1 cellular context compared by ENCODE assay signal in the genomic region with DNA sequence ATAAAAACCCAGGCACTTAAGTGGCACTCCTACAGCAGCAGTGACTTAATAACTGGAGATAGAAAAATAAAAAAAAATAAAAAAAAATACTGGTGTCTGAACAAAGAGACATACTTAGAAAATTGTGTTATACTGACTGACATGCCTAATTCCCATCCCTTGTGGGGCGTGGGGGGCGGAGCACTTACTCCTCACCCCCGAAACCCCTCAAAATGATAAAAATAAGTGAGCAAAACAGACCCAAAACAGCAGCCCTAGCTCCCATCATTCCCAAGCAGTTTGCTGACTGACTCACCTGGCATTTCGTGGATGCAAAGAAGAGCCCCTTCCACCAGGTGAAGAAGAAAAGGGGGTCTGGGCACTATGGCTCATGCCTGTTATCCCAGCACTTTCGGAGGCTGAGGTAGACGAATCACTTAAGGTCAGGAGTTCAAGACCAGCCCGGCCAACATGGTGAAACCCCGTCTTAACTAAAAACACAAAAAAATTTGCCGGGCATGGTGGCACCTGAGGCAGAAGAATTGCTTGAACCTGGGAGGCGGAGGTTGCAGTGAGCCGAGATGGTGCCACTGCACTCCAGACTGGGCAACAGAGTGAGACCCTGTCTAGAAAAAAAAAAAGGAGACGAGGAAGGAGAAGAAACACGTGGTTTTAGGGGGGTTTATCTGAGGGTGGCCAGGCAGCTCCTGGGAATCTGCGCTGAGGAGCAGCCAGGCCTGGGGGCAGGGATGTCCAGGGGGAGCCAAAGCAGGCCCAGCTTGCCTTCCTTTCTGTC.
A peak's percentile ranks its signal among the peaks of the same experiment; 100 is the strongest.
TF ChIP-seq lines count a peak whose summit lies in the region.

No MANE protein-coding gene starts in this region.

TF ChIP-seq in HepG2, 621 proteins besides CTCF, POLR2A, EP300 and RAD21:
- TF ChIP-seq, protein P1, sequence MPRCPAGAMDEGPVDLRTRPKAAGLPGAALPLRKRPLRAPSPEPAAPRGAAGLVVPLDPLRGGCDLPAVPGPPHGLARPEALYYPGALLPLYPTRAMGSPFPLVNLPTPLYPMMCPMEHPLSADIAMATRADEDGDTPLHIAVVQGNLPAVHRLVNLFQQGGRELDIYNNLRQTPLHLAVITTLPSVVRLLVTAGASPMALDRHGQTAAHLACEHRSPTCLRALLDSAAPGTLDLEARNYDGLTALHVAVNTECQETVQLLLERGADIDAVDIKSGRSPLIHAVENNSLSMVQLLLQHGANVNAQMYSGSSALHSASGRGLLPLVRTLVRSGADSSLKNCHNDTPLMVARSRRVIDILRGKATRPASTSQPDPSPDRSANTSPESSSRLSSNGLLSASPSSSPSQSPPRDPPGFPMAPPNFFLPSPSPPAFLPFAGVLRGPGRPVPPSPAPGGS (CRISPR knock-in tag; IDR thresholded peaks at IDR 0.05), result no peak
- TF ChIP-seq SP2 (CRISPR knock-in tag; IDR thresholded peaks at IDR 0.05) (0 out of 2 replicates have a peak, but pooled peaks have one; percentile 22), ZNF121 (CRISPR knock-in tag; IDR thresholded peaks at IDR 0.05) (peak; percentile 43; the same call in 1 of the 2 replicates)
